ENCODE assay signal across 28 cellular contexts in the genomic region with DNA sequence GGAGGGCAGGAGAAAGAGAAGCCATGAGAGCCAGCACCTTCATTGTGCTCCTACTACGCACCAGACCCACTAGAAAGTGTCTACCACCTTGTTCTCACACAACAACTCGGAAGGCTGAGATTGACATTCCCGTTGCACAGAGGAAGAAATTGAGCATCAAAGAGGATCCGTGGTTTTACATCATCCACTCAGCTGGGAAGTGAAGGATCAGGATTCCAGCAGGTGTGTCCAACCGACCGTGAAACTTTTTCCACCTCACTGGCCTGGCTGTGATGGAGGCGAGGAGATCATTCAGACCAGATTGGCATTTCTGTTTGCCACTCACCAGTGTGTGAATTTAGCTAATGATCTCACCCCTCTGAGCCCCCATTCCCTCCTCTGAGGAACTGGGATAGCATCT. TPM values are rescaled to one million over a fixed set of nuclear protein-coding genes. Genes with fewer than 3 reads are reported as not detected.
DNase-seq lines count a peak whose midpoint lies in the region; TF ChIP-seq lines count a peak whose summit lies in the region.
"Had no signal": no experiment of that assay in that cellular context is flagged by ENCODE, and none has a peak within 500 bp of the region (broad histone marks: within the 10 kb centered on the region; RNA-seq: fewer than 3 reads in every experiment).

No MANE protein-coding gene starts in this region.

- H3K4me1 ChIP-seq in osteoblast (ENCODE audit: insufficient read depth, low read length) = no peaks in the 10 kb centered on the region
- H3K4me1 ChIP-seq: breast epithelium, colonic mucosa, spleen had no signal

- H3K27ac ChIP-seq in osteoblast (ENCODE audit: low read depth, low read length) = no peak overlapping the region
- H3K27ac ChIP-seq: breast epithelium, colonic mucosa, epithelial cell of prostate, RWPE1, spleen had no signal

- H2AFZ ChIP-seq in osteoblast (ENCODE audit: low read length) = no peak overlapping the region

- no peak for TF ChIP-seq CTCF in brain (conservative IDR thresholded peaks at IDR 0.05)
- no peak for TF ChIP-seq CTCF in osteoblast (IDR thresholded peaks at IDR 0.05; ENCODE audit: extremely low read depth, low read depth, low read length)

- H3K4me1 Mint-ChIP-seq in brain = peaks cover 50% of the 10 kb centered on the region
- H3K4me1 Mint-ChIP-seq: nephron had no signal

- H3K27me3 Mint-ChIP-seq in brain = peaks cover 7% of the 10 kb centered on the region

- H3K36me3 ChIP-seq in osteoblast (ENCODE audit: insufficient read depth, low read length) = no peaks in the 10 kb centered on the region
- H3K36me3 ChIP-seq: breast epithelium, colonic mucosa, spleen had no signal

- H3K9me3 ChIP-seq in osteoblast (ENCODE audit: low read depth, low read length) = no peaks in the 10 kb centered on the region
- H3K9me3 ChIP-seq: breast epithelium, colonic mucosa, SK-N-SH, spleen had no signal

- no peak overlapping the region for H3K4me2 ChIP-seq in osteoblast (ENCODE audit: insufficient read depth, low read length)
- H3K4me2 ChIP-seq: SK-N-SH had no signal

- H3K4me3 ChIP-seq in osteoblast (ENCODE audit: insufficient read depth, low read length) = no peak overlapping the region
- H3K4me3 ChIP-seq: breast epithelium, colonic mucosa, lung, spleen had no signal

- H3K36me3 Mint-ChIP-seq in brain = no peaks in the 10 kb centered on the region

- H3K79me2 ChIP-seq in osteoblast (ENCODE audit: insufficient read depth, low read length) = no peaks in the 10 kb centered on the region

- no peak overlapping the region for H3K4me3 Mint-ChIP-seq in brain
- H3K4me3 Mint-ChIP-seq: activated CD8-positive, alpha-beta T cell treated with anti-CD3 and anti-CD28 coated beads, Interleukin-2, amount 10 ng/mL, durations not matched to agents 7 days and 5 days; activated naive CD4-positive, alpha-beta T cell treated with anti-CD3 and anti-CD28 coated beads, Interleukin-2, amount 50 U/mL, for 24 hours; nephron had no signal

- DNase-seq in NCI-H2196 (lab: John Stamatoyannopoulos, UW; ENCODE audit: unreplicated experiment) (peak; percentile 34), NCI-H2196 treated with DMSO at 0.1 percent for 48 hours (lab: John Stamatoyannopoulos, UW; ENCODE audit: unreplicated experiment) (no peak), NCI-H2029 treated with DMSO at 0.1 percent for 48 hours (lab: John Stamatoyannopoulos, UW) (peak; percentile 55), osteoblast (ENCODE audit: insufficient read length, low spot score, missing footprints) (peak; percentile 31), hepatic stellate cell (ENCODE audit: low spot score) (no peak), NCI-H446 (lab: John Stamatoyannopoulos, UW) (no peak)
- DNase-seq in stimulated activated CD4-positive, alpha-beta T cell treated with anti-CD3 and anti-CD28 coated beads, Interleukin-4, amount 100 ng/mL, for 1 hour = no peak
- DNase-seq: activated CD8-positive, alpha-beta T cell treated with anti-CD3 and anti-CD28 coated beads, Interleukin-2, amount 10 ng/mL, durations not matched to agents 7 days and 5 days; colonic mucosa; effector CD8-positive, alpha-beta T cell; kidney glomerular epithelial cell; MV-4-11; NCI-H774; right cardiac atrium; SK-N-SH; spleen; T-helper 2 cell; trophoblast cell had no signal

- peak overlapping the region in 3 of 5 experiments; percentile 60 to 91 (median 79) for H3K27ac Mint-ChIP-seq in brain
- H3K27ac Mint-ChIP-seq: activated CD8-positive, alpha-beta T cell treated with anti-CD3 and anti-CD28 coated beads, Interleukin-2, amount 10 ng/mL, durations not matched to agents 7 days and 5 days; activated naive CD4-positive, alpha-beta T cell treated with anti-CD3 and anti-CD28 coated beads, Interleukin-2, amount 50 U/mL, for 24 hours; activated T-helper 2 cell treated with anti-CD3 and anti-CD28 coated beads, Interferon-gamma antibody, Interleukin-2, Interleukin-4, amounts not matched to agents 10 μg/mL and 5 μg/mL and 100 μg/mL, durations not matched to agents 14 hours and 24 hours and 36 hours; nephron had no signal

- H4K20me1 ChIP-seq in osteoblast (ENCODE audit: insufficient read depth, low read length) = no peaks in the 10 kb centered on the region

- H3K9me3 Mint-ChIP-seq in brain = peaks cover 0 to 4% (median 0%) of the 10 kb centered on the region in 5 experiments
- H3K9me3 Mint-ChIP-seq: activated naive CD4-positive, alpha-beta T cell treated with anti-CD3 and anti-CD28 coated beads, Interleukin-2, amount 50 U/mL, for 24 hours; activated T-helper 2 cell treated with anti-CD3 and anti-CD28 coated beads, Interferon-gamma antibody, Interleukin-2, Interleukin-4, amounts not matched to agents 10 μg/mL and 5 μg/mL and 100 μg/mL, durations not matched to agents 14 hours and 24 hours and 36 hours; nephron had no signal

- no peaks in the 10 kb centered on the region for H3K27me3 ChIP-seq in osteoblast (ENCODE audit: insufficient read depth, low read length)
- H3K27me3 ChIP-seq: colonic mucosa had no signal

RNA-seq across cellular contexts. Expression of gene CPLX2, which starts 46.8 kb away (rescaled TPM):
- polyA plus RNA-seq in brain (ENCODE audit: insufficient read depth, low read depth, low replicate concordance) = 172 TPM
- not detected in 2 replicates for total RNA-seq in osteoblast
- total RNA-seq: activated CD8-positive, alpha-beta T cell treated with anti-CD3 and anti-CD28 coated beads, Interleukin-2, amount 10 ng/mL, durations not matched to agents 7 days and 5 days; activated T-helper 2 cell treated with anti-CD3 and anti-CD28 coated beads, Interferon-gamma antibody, Interleukin-2, Interleukin-4, amounts not matched to agents 10 μg/mL and 5 μg/mL and 100 μg/mL, durations not matched to agents 14 hours and 24 hours and 36 hours; breast epithelium; H4; LHCN-M2; spleen had no signal

Comparison
In these comparisons a context has a peak if more than half of its experiments do, and no peak if none do; other contexts are left out.
1. DNase-seq: peak in NCI-H2196 (single experiment), NCI-H2029 treated with DMSO at 0.1 percent for 48 hours (single experiment) and osteoblast (single experiment); none in NCI-H2196 treated with DMSO at 0.1 percent for 48 hours (single experiment), hepatic stellate cell (single experiment), stimulated activated CD4-positive, alpha-beta T cell treated with anti-CD3 and anti-CD28 coated beads, Interleukin-4, amount 100 ng/mL, for 1 hour (single experiment) and NCI-H446 (0 of 2).